Comparison of ENCODE assay signal across 13 cellular contexts in the genomic region with DNA sequence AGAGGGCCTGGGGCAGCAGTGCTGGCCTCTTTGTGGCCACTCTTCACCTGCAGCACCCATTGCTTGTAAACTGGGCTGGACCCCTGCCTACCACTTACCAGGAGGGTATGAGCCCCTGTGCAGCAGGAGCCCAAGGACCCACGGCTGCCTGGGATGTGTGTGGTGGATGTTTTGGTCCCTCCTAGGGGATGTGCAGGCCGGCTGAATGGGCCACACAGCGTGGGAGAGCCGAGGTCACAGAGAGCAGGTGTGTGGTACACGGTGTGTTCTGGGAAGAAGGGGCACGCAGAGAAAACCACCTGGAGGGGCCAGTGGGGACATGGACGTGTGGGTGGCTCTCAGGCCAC. TPM values are rescaled to one million over a fixed set of nuclear protein-coding genes. Genes with fewer than 3 reads are reported as not detected.
DNase-seq lines count a peak whose midpoint lies in the region; ATAC-seq and TF ChIP-seq lines count a peak whose summit lies in the region.
"Had no signal": no experiment of that assay in that cellular context is flagged by ENCODE, and none has a peak within 500 bp of the region (broad histone marks: within the 10 kb centered on the region; RNA-seq: fewer than 3 reads in every experiment).

No MANE protein-coding gene starts in this region.

- no peak for TF ChIP-seq POLR2A in thyroid gland (IDR thresholded peaks at IDR 0.05)

- peak overlapping the region; percentile 84 for H3K27ac Mint-ChIP-seq in activated naive CD4-positive, alpha-beta T cell treated with anti-CD3 and anti-CD28 coated beads, Interleukin-2, amount 10 ng/mL, durations not matched to agents 7 days and 5 days
- H3K27ac Mint-ChIP-seq in activated naive CD4-positive, alpha-beta T cell treated with anti-CD3 and anti-CD28 coated beads for 36 hours, result no peak overlapping the region
- H3K27ac Mint-ChIP-seq in T-helper 17 cell, result peak overlapping the region; percentile 72
- H3K27ac Mint-ChIP-seq: activated B cell treated with CpG ODN at 0.5 μM for 24 hours; activated T-helper 2 cell treated with anti-CD3 and anti-CD28 coated beads, Interferon-gamma antibody, Interleukin-2, Interleukin-4, amounts not matched to agents 10 μg/mL and 5 μg/mL and 100 μg/mL, durations not matched to agents 14 hours and 24 hours and 36 hours; nephron progenitor cell had no signal

- CTCF ChIA-PET in activated naive CD4-positive, alpha-beta T cell treated with anti-CD3 and anti-CD28 coated beads, Interleukin-2, amount 10 ng/mL, durations not matched to agents 7 days and 5 days (lab: Charles Lee), result no interaction called here
- CTCF ChIA-PET in activated naive CD4-positive, alpha-beta T cell treated with anti-CD3 and anti-CD28 coated beads for 36 hours (lab: Charles Lee), result no interaction called here

- no peak overlapping the region for H4K8ac ChIP-seq in mesenchymal stem cell (ENCODE audit: low read length)

- H3K79me1 ChIP-seq in mesenchymal stem cell (replicated peaks; ENCODE audit: low read length, poor library complexity, severe bottlenecking), result peaks cover 4% of the 10 kb centered on the region

- no peak overlapping the region for H2AFZ ChIP-seq in mesenchymal stem cell (ENCODE audit: low read depth, low read length)

- peak overlapping the region; percentile 11 for H4K91ac ChIP-seq in mesenchymal stem cell (ENCODE audit: low read length)

- ATAC-seq in T-helper 17 cell, result peak; percentile 24
- no peak for ATAC-seq in HG03196 (IDR thresholded peaks at IDR 0.05; ENCODE audit: unreplicated experiment)
- no peak for ATAC-seq in GM18517 (IDR thresholded peaks at IDR 0.05; ENCODE audit: unreplicated experiment)

- H3K4me2 ChIP-seq in mesenchymal stem cell (ENCODE audit: low read length, poor library complexity, severe bottlenecking), result no peak overlapping the region

- no peaks in the 10 kb centered on the region for H3K9me3 Mint-ChIP-seq in activated naive CD4-positive, alpha-beta T cell treated with anti-CD3 and anti-CD28 coated beads, Interleukin-2, amount 10 ng/mL, durations not matched to agents 7 days and 5 days
- no peaks in the 10 kb centered on the region for H3K9me3 Mint-ChIP-seq in activated naive CD4-positive, alpha-beta T cell treated with anti-CD3 and anti-CD28 coated beads for 36 hours
- H3K9me3 Mint-ChIP-seq: activated B cell treated with CpG ODN at 0.5 μM for 24 hours; activated T-helper 2 cell treated with anti-CD3 and anti-CD28 coated beads, Interferon-gamma antibody, Interleukin-2, Interleukin-4, amounts not matched to agents 10 μg/mL and 5 μg/mL and 100 μg/mL, durations not matched to agents 14 hours and 24 hours and 36 hours; nephron progenitor cell; type B pancreatic cell had no signal

- no peak overlapping the region for H2AK5ac ChIP-seq in mesenchymal stem cell (ENCODE audit: low read length, severe bottlenecking)

- H3K4me1 ChIP-seq in mesenchymal stem cell (ENCODE audit: control insufficient read depth, insufficient read depth, low read depth, low read length) (peaks cover 50% of the 10 kb centered on the region), thyroid gland (peaks cover 25 to 27% of the 10 kb centered on the region in 2 donors)
- H3K4me1 ChIP-seq: breast epithelium had no signal

- H3K18ac ChIP-seq in mesenchymal stem cell (ENCODE audit: low read depth in 1 of 2, low read length in 2 of 2), result no peak overlapping the region

- no peak for TF ChIP-seq CTCF in thyroid gland (IDR thresholded peaks at IDR 0.05)

- H3K27me3 ChIP-seq in mesenchymal stem cell (ENCODE audit: control insufficient read depth in 1 of 2, insufficient read depth in 1 of 2, low read length in 2 of 2) (no peaks in the 10 kb centered on the region), thyroid gland (no peaks in the 10 kb centered on the region)
- H3K27me3 ChIP-seq: breast epithelium had no signal

- no peak overlapping the region for H3K23ac ChIP-seq in mesenchymal stem cell (ENCODE audit: low read length in 2 of 2)

- H3K27me3 Mint-ChIP-seq in activated naive CD4-positive, alpha-beta T cell treated with anti-CD3 and anti-CD28 coated beads, Interleukin-2, amount 10 ng/mL, durations not matched to agents 7 days and 5 days, result no peaks in the 10 kb centered on the region
- H3K27me3 Mint-ChIP-seq in activated naive CD4-positive, alpha-beta T cell treated with anti-CD3 and anti-CD28 coated beads for 36 hours (ENCODE audit: low read depth), result no peaks in the 10 kb centered on the region
- H3K27me3 Mint-ChIP-seq in T-helper 17 cell, result no peaks in the 10 kb centered on the region
- H3K27me3 Mint-ChIP-seq: activated B cell treated with CpG ODN at 0.5 μM for 24 hours, type B pancreatic cell had no signal

- H3K36me3 ChIP-seq in mesenchymal stem cell (ENCODE audit: control insufficient read depth in 1 of 2, insufficient read depth in 2 of 2, low read depth in 1 of 2, low read length in 2 of 2) (peaks cover 0 to 45% of the 10 kb centered on the region in 2 experiments), thyroid gland (no peaks in the 10 kb centered on the region)
- H3K36me3 ChIP-seq: breast epithelium had no signal

- H3K4me3 Mint-ChIP-seq in activated naive CD4-positive, alpha-beta T cell treated with anti-CD3 and anti-CD28 coated beads, Interleukin-2, amount 10 ng/mL, durations not matched to agents 7 days and 5 days, result peak overlapping the region; percentile 21
- no peak overlapping the region for H3K4me3 Mint-ChIP-seq in activated naive CD4-positive, alpha-beta T cell treated with anti-CD3 and anti-CD28 coated beads for 36 hours
- H3K4me3 Mint-ChIP-seq in T-helper 17 cell, result peak overlapping the region; percentile 64
- H3K4me3 Mint-ChIP-seq: activated B cell treated with CpG ODN at 0.5 μM for 24 hours, nephron progenitor cell, type B pancreatic cell had no signal

- H2BK15ac ChIP-seq in mesenchymal stem cell (ENCODE audit: low read depth, poor library complexity, severe bottlenecking), result no peak overlapping the region

- intact Hi-C loops in activated naive CD4-positive, alpha-beta T cell treated with anti-CD3 and anti-CD28 coated beads for 36 hours (cut with micrococcal nuclease), result no loop called here
- intact Hi-C loops in thyroid gland (cut with DNase I), result no loop called here

- peak; percentile 19 for DNase-seq in activated naive CD4-positive, alpha-beta T cell treated with anti-CD3 and anti-CD28 coated beads, Interleukin-2, amount 10 ng/mL, durations not matched to agents 7 days and 5 days
- DNase-seq in activated naive CD4-positive, alpha-beta T cell treated with anti-CD3 and anti-CD28 coated beads for 36 hours, result no peak
- DNase-seq in T-helper 17 cell (no peak), mesenchymal stem cell (no peak), thyroid gland (no peak), NCI-H748 (lab: John Stamatoyannopoulos, UW; ENCODE audit: unreplicated experiment) (no peak)
- DNase-seq: activated B cell treated with CpG ODN at 0.5 μM for 24 hours had no signal

- H3K27ac ChIP-seq in mesenchymal stem cell (ENCODE audit: low read length, poor library complexity, severe bottlenecking) (no peak overlapping the region), thyroid gland (peak overlapping the region in 2 of 3 donors; percentile 44 to 81)
- H3K27ac ChIP-seq: breast epithelium had no signal

- H2BK5ac ChIP-seq in mesenchymal stem cell (ENCODE audit: low read depth, low read length, poor library complexity, severe bottlenecking), result no peak overlapping the region

- peaks cover 13% of the 10 kb centered on the region for H3K4me1 Mint-ChIP-seq in activated naive CD4-positive, alpha-beta T cell treated with anti-CD3 and anti-CD28 coated beads, Interleukin-2, amount 10 ng/mL, durations not matched to agents 7 days and 5 days
- peaks cover 11% of the 10 kb centered on the region for H3K4me1 Mint-ChIP-seq in activated naive CD4-positive, alpha-beta T cell treated with anti-CD3 and anti-CD28 coated beads for 36 hours (ENCODE audit: low read depth)
- H3K4me1 Mint-ChIP-seq in T-helper 17 cell, result peaks cover 9% of the 10 kb centered on the region
- H3K4me1 Mint-ChIP-seq: activated B cell treated with CpG ODN at 0.5 μM for 24 hours had no signal

- no peak overlapping the region for H3K4ac ChIP-seq in mesenchymal stem cell (ENCODE audit: low read depth in 1 of 2, low read length in 2 of 2)

- H3K4me3 ChIP-seq in mesenchymal stem cell (ENCODE audit: insufficient read depth in 1 of 2, low read depth in 1 of 2, low read length in 2 of 2) (no peak overlapping the region), thyroid gland (replicated peaks in 1 of 3) (no peak overlapping the region)

- 92% methylated on average over 6 of the region's 7 CpGs for WGBS in mesenchymal stem cell
- WGBS in thyroid gland, 2 donors, result 81% methylated on average over 7 of the region's 7 CpGs; no CpG with 5 or more reads in 1 of the 2 donors

- no peak overlapping the region for H2BK12ac ChIP-seq in mesenchymal stem cell (ENCODE audit: low read length in 2 of 2)

- H2BK120ac ChIP-seq in mesenchymal stem cell (ENCODE audit: low read depth, low read length), result no peak overlapping the region

- no peak overlapping the region for H3K9ac ChIP-seq in mesenchymal stem cell (ENCODE audit: low read length)

- H3K36me3 Mint-ChIP-seq in activated naive CD4-positive, alpha-beta T cell treated with anti-CD3 and anti-CD28 coated beads, Interleukin-2, amount 10 ng/mL, durations not matched to agents 7 days and 5 days, result no peaks in the 10 kb centered on the region
- H3K36me3 Mint-ChIP-seq in activated naive CD4-positive, alpha-beta T cell treated with anti-CD3 and anti-CD28 coated beads for 36 hours (ENCODE audit: low read depth), result no peaks in the 10 kb centered on the region
- no peaks in the 10 kb centered on the region for H3K36me3 Mint-ChIP-seq in T-helper 17 cell (ENCODE audit: low read depth)
- H3K36me3 Mint-ChIP-seq: type B pancreatic cell had no signal

- no peak overlapping the region for H3K14ac ChIP-seq in mesenchymal stem cell (ENCODE audit: low read length in 2 of 2)

- H3K9me3 ChIP-seq in T-helper 17 cell (ENCODE audit: control insufficient read depth, low read length, poor library complexity, severe bottlenecking) (no peaks in the 10 kb centered on the region), mesenchymal stem cell (ENCODE audit: control insufficient read depth, low read length) (no peaks in the 10 kb centered on the region), thyroid gland (no peaks in the 10 kb centered on the region)
- H3K9me3 ChIP-seq: breast epithelium had no signal

RNA-seq across cellular contexts. Expression of a gene that starts 19.3 kb away (rescaled TPM):
- total RNA-seq in activated naive CD4-positive, alpha-beta T cell treated with anti-CD3 and anti-CD28 coated beads for 36 hours, result 1 to 10 TPM; 8.8 to 9.8 TPM
- 1 to 10 TPM; 5.0 to 6.2 TPM for total RNA-seq in T-helper 17 cell
- polyA plus RNA-seq in mesenchymal stem cell (2013, experiment 1 of 2), result 3.9 TPM
- 3.9 TPM for polyA plus RNA-seq in mesenchymal stem cell (2013, experiment 2 of 2)
- 1 to 10 TPM; 1.8 to 5.1 (median 4.5) TPM for total RNA-seq in thyroid gland

RNA-seq across cellular contexts. Expression of a gene that starts 19.3 kb away (rescaled TPM):
- 10 to 100 TPM; 10.9 to 11.9 TPM for total RNA-seq in activated naive CD4-positive, alpha-beta T cell treated with anti-CD3 and anti-CD28 coated beads for 36 hours
- total RNA-seq in T-helper 17 cell (10 to 100 TPM; 12.4 to 13.1 TPM), thyroid gland (10 to 100 TPM; 18.1 to 26.4 (median 23.7) TPM)
- 6.4 TPM for polyA plus RNA-seq in mesenchymal stem cell (2013, experiment 1 of 2)
- polyA plus RNA-seq in mesenchymal stem cell (2013, experiment 2 of 2), result 7.2 TPM
